Comparison of ENCODE assay signal across 10 cellular contexts in genomic region chr1:167431261-167431908, GRCh38.
DNase-seq lines count a peak whose midpoint lies in the region; ATAC-seq and TF ChIP-seq lines count a peak whose summit lies in the region.
"Had no signal": no experiment of that assay in that cellular context is flagged by ENCODE, and none has a peak within 500 bp of the region (broad histone marks: within the 10 kb centered on the region; RNA-seq: fewer than 3 reads in every experiment).

No MANE protein-coding gene starts in this region.

- H3K27ac ChIP-seq in Panc1 (ENCODE audit: low read length) (no peak overlapping the region), iPS-20b (ENCODE audit: low read length) (no peak overlapping the region)
- H3K27ac ChIP-seq: body of pancreas had no signal

- DNase-seq in ELF-1 (ENCODE audit: low read depth, low spot score) (peak; percentile 41), Panc1 (ENCODE audit: low read depth, low spot score) (no peak), NCI-H69 (lab: John Stamatoyannopoulos, UW) (no peak), osteocyte (ENCODE audit: extremely low spot score, unreplicated experiment) (no peak), NCI-H2227 (lab: John Stamatoyannopoulos, UW; ENCODE audit: unreplicated experiment) (no peak), NCI-H1436 treated with DMSO at 0.1 percent for 48 hours (lab: John Stamatoyannopoulos, UW) (no peak)
- DNase-seq: body of pancreas, EL had no signal

- no peak overlapping the region for H3K27ac Mint-ChIP-seq in osteocyte (ENCODE audit: unreplicated experiment)

- H3K36me3 Mint-ChIP-seq in osteocyte (ENCODE audit: unreplicated experiment): no peaks in the 10 kb centered on the region

- no TSS peak for BruUV-seq in Panc1 (replicated peaks; lab: Mats Ljungman, UMichigan)

- peak; percentile 38 for ATAC-seq in GM19025 (IDR thresholded peaks at IDR 0.05; ENCODE audit: low read depth, unreplicated experiment)
- peak; percentile 32 for ATAC-seq in Panc1
- ATAC-seq: body of pancreas had no signal

- H3K4me1 ChIP-seq in Panc1 (ENCODE audit: control insufficient read depth, insufficient read depth, low read length) (no peaks in the 10 kb centered on the region), iPS-20b (ENCODE audit: insufficient read depth, low read length) (peaks cover 29% of the 10 kb centered on the region)
- H3K4me1 ChIP-seq: body of pancreas had no signal

- no peaks in the 10 kb centered on the region for H3K9me3 ChIP-seq in Panc1 (ENCODE audit: control insufficient read depth, insufficient read depth, low read depth, low read length)
- H3K9me3 ChIP-seq in iPS-20b (ENCODE audit: insufficient read depth, low read depth, low read length): no peaks in the 10 kb centered on the region
- H3K9me3 ChIP-seq: body of pancreas had no signal

- no peaks in the 10 kb centered on the region for H3K9me3 Mint-ChIP-seq in osteocyte (ENCODE audit: unreplicated experiment)

- H3K4me3 ChIP-seq in Panc1 (ENCODE audit: low read depth in 2 of 2, low read length in 2 of 2): no peak overlapping the region
- H3K4me3 ChIP-seq in iPS-20b (ENCODE audit: low read length): no peak overlapping the region
- H3K4me3 ChIP-seq: body of pancreas had no signal

- peak overlapping the region; percentile 7; the same call in 1 of the 2 replicates for H3K9ac ChIP-seq in iPS-20b (ENCODE audit: low read depth, low read length)

- no peak overlapping the region for H3K4me3 Mint-ChIP-seq in osteocyte (ENCODE audit: unreplicated experiment)

- TF ChIP-seq CTCF in Panc1 (IDR thresholded peaks at IDR 0.05) (no peak), osteocyte (IDR thresholded peaks at IDR 0.05) (no peak)

- intact Hi-C loops in Panc1 (cut with micrococcal nuclease; ENCODE audit: unreplicated experiment): no loop called here

- CTCF ChIA-PET in Panc1 (lab: Charles Lee): interaction anchor here (0.6 kb wide), 1 partner anchor 1568 kb away, joined by 8 read pairs; no protein-coding TSS in a partner anchor

- H3K27me3 ChIP-seq in Panc1 (ENCODE audit: control insufficient read depth, insufficient read depth, low read length): no peaks in the 10 kb centered on the region
- H3K27me3 ChIP-seq in iPS-20b (ENCODE audit: insufficient read depth, low read length): no peaks in the 10 kb centered on the region
- H3K27me3 ChIP-seq: body of pancreas had no signal

- H3K27me3 Mint-ChIP-seq in osteocyte (ENCODE audit: unreplicated experiment): peaks cover 9% of the 10 kb centered on the region

- no peaks in the 10 kb centered on the region for H3K4me1 Mint-ChIP-seq in osteocyte (ENCODE audit: unreplicated experiment)

- in situ Hi-C loops in Panc1 (cut with HindIII; ENCODE audit: low pct_unique_long_range_greater_than_20kb, low sequenced_read_pairs): no loop called here

- POLR2A ChIA-PET in Panc1 (lab: Charles Lee): no interaction called here

- H3K36me3 ChIP-seq in Panc1 (ENCODE audit: control insufficient read depth, insufficient read depth, low read length) (no peaks in the 10 kb centered on the region), iPS-20b (ENCODE audit: insufficient read depth, low read depth, low read length) (no peaks in the 10 kb centered on the region)
